In the genomic region with DNA sequence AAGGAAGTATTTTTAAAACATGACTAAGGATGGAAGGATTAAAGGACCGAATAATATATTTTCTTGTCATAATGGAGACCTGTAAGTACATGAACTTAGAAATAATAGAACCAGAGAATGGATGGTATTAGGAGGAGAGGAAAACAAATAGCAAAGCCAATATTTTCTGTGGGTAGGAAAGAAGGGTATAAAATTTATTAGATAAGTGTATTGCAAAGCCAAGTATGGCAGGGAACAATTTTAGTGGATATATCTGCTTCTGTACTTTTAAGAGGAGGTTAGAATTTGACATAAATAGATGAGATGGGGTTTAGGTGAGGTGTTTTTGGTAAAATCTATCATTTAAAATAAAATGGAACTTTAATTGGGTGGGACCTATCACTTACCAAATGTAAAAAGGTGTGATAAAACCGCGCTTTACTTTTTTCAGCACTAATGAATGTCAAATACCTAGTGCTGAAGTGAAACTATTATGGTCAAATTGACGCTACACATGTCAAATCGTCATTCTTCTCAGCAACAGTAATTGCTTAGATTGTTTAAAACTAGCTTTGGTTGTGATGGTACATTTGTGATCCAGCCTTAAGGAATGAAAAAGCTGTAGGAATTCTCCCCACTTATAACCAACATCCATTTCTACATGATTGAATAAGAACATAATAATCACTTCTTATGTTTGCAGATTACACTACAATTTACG, we compare ENCODE assay signal across 19 cellular contexts.
DNase-seq lines count a peak whose midpoint lies in the region; ATAC-seq, FAIRE-seq and TF ChIP-seq lines count a peak whose summit lies in the region.
"Had no signal": no experiment of that assay in that cellular context is flagged by ENCODE, and none has a peak within 500 bp of the region (broad histone marks: within the 10 kb centered on the region; RNA-seq: fewer than 3 reads in every experiment).

No MANE protein-coding gene starts in this region.

- H3K36me3 Mint-ChIP-seq in activated T-cell treated with anti-CD3 and anti-CD28 coated beads, Interleukin-2, amount 50 U/mL, for 72 hours (ENCODE audit: insufficient read depth in 2 of 2), result peaks cover 0 to 1% of the 10 kb centered on the region in 2 donors
- no peaks in the 10 kb centered on the region for H3K36me3 Mint-ChIP-seq in dendritic cell treated with granulocyte-macrophage colony-stimulating factor and Interleukin-4, amounts not matched to agents 40 ng/mL and 50 ng/mL, for 4 days (ENCODE audit: low read depth)
- H3K36me3 Mint-ChIP-seq in natural killer cell, result no peaks in the 10 kb centered on the region
- H3K36me3 Mint-ChIP-seq: CD14-positive monocyte; CD4-positive, alpha-beta memory T cell had no signal

- H3K9me3 Mint-ChIP-seq in activated T-cell treated with anti-CD3 and anti-CD28 coated beads, Interleukin-2, amount 50 U/mL, for 72 hours, result peaks cover 0 to 3% of the 10 kb centered on the region in 2 donors
- peaks cover 6% of the 10 kb centered on the region for H3K9me3 Mint-ChIP-seq in dendritic cell treated with granulocyte-macrophage colony-stimulating factor and Interleukin-4, amounts not matched to agents 40 ng/mL and 50 ng/mL, for 4 days
- H3K9me3 Mint-ChIP-seq in natural killer cell, result peaks cover 0 to 2% of the 10 kb centered on the region in 2 donors

- peaks cover 18% of the 10 kb centered on the region for H3K27me3 Mint-ChIP-seq in activated T-cell treated with anti-CD3 and anti-CD28 coated beads, Interleukin-2, amount 50 U/mL, for 72 hours (ENCODE audit: low read depth)
- H3K27me3 Mint-ChIP-seq in dendritic cell treated with granulocyte-macrophage colony-stimulating factor and Interleukin-4, amounts not matched to agents 40 ng/mL and 50 ng/mL, for 4 days, result no peaks in the 10 kb centered on the region
- H3K27me3 Mint-ChIP-seq in natural killer cell (ENCODE audit: low read depth in 2 of 2), result no peaks in the 10 kb centered on the region

- no peak for TF ChIP-seq POLR2A in GM12891 (IDR thresholded peaks at IDR 0.05; ENCODE audit: low read depth, low read length)

- H3K4me3 Mint-ChIP-seq in activated T-cell treated with anti-CD3 and anti-CD28 coated beads, Interleukin-2, amount 50 U/mL, for 72 hours, result peak overlapping the region in 1 of 2 donors; percentile 3
- no peak overlapping the region for H3K4me3 Mint-ChIP-seq in dendritic cell treated with granulocyte-macrophage colony-stimulating factor and Interleukin-4, amounts not matched to agents 40 ng/mL and 50 ng/mL, for 4 days
- peak overlapping the region; percentile 72 for H3K4me3 Mint-ChIP-seq in natural killer cell
- H3K4me3 Mint-ChIP-seq: CD14-positive monocyte, HFFc6 had no signal

- no peak for DNase-seq in activated T-cell treated with anti-CD3 and anti-CD28 coated beads, Interleukin-2, amount 50 U/mL, for 72 hours
- no peak for DNase-seq in activated T-cell treated with anti-CD3 and anti-CD28 coated beads, Interleukin-2, amount 50 U/mL, for 48 hours
- DNase-seq in natural killer cell (no peak), NCI-H2081 (lab: John Stamatoyannopoulos, UW) (no peak), GM12891 (ENCODE audit: insufficient read length, low spot score) (no peak), NCI-H510A treated with DMSO at 0.1 percent for 48 hours (lab: John Stamatoyannopoulos, UW) (no peak), D721Med (ENCODE audit: insufficient read length, low spot score) (no peak)
- DNase-seq: AML-193; CD4-positive, alpha-beta memory T cell; COR-L47; GOT3; H7; HFFc6 had no signal

- no peak for TF ChIP-seq CTCF in natural killer cell (IDR thresholded peaks at IDR 0.05)
- no peak for TF ChIP-seq CTCF in D721Med (IDR thresholded peaks at IDR 0.05; ENCODE audit: insufficient read depth, missing control alignments)

- FAIRE-seq in GM12891 (lab: Jason Lieb, UNC) (no peak), D721Med (lab: Jason Lieb, UNC) (no peak)
- FAIRE-seq: A549, G401.6, GM12892 had no signal

- no peaks in the 10 kb centered on the region for H3K4me1 Mint-ChIP-seq in activated T-cell treated with anti-CD3 and anti-CD28 coated beads, Interleukin-2, amount 50 U/mL, for 72 hours (ENCODE audit: low read depth)
- peaks cover 25% of the 10 kb centered on the region for H3K4me1 Mint-ChIP-seq in dendritic cell treated with granulocyte-macrophage colony-stimulating factor and Interleukin-4, amounts not matched to agents 40 ng/mL and 50 ng/mL, for 4 days (ENCODE audit: low read depth)
- peaks cover 59 to 61% of the 10 kb centered on the region in 2 donors for H3K4me1 Mint-ChIP-seq in natural killer cell

- ATAC-seq in activated T-cell treated with anti-CD3 and anti-CD28 coated beads, Interleukin-2, amount 50 U/mL, for 72 hours (replicated peaks in 1 of 2), result no peak
- peak; percentile 57 to 76 (median 71) for ATAC-seq in natural killer cell
- ATAC-seq: A549, HCT116 had no signal

- intact Hi-C loops in dendritic cell treated with granulocyte-macrophage colony-stimulating factor and Interleukin-4, amounts not matched to agents 40 ng/mL and 50 ng/mL, for 4 days (cut with micrococcal nuclease), result no loop called here
- intact Hi-C loops in natural killer cell (cut with micrococcal nuclease), result loop anchor here (1.0 to 5.0 kb wide), 8 partner anchors 15 to 271 kb away; partner anchors contain the start of gene ZEB2

- peak overlapping the region; percentile 50 for H3K27ac Mint-ChIP-seq in activated T-cell treated with anti-CD3 and anti-CD28 coated beads, Interleukin-2, amount 50 U/mL, for 72 hours
- H3K27ac Mint-ChIP-seq in dendritic cell treated with granulocyte-macrophage colony-stimulating factor and Interleukin-4, amounts not matched to agents 40 ng/mL and 50 ng/mL, for 4 days, result peak overlapping the region; percentile 11
- H3K27ac Mint-ChIP-seq in natural killer cell, result peak overlapping the region; percentile 93 to 95
- H3K27ac Mint-ChIP-seq: CD4-positive, alpha-beta memory T cell; HFFc6 had no signal

TF ChIP-seq in GM12891, 5 proteins besides CTCF, POLR2A, EP300 and RAD21:
- TF ChIP-seq PAX5 (IDR thresholded peaks at IDR 0.05; ENCODE audit: insufficient read depth, low read length, severe bottlenecking) (no peak), TAF1 (IDR thresholded peaks at IDR 0.05; ENCODE audit: low read depth, low read length) (no peak), SPI1 (IDR thresholded peaks at IDR 0.05; ENCODE audit: low read depth, low read length) (no peak), POU2F2 (IDR thresholded peaks at IDR 0.05; ENCODE audit: low read depth, low read length) (no peak), POLR2AphosphoS5 (IDR thresholded peaks at IDR 0.05; ENCODE audit: low read depth, low read length) (no peak)

Comparison
In these comparisons a context has a peak if more than half of its experiments do, and no peak if none do; other contexts are left out.
1. ATAC-seq: peak in natural killer cell (3 of 3); none in activated T-cell treated with anti-CD3 and anti-CD28 coated beads, Interleukin-2, amount 50 U/mL, for 72 hours (0 of 2).
2. H3K27ac Mint-ChIP-seq: peak in every context shown above with its lines; median percentile 94 in natural killer cell; 50 in activated T-cell treated with anti-CD3 and anti-CD28 coated beads, Interleukin-2, amount 50 U/mL, for 72 hours; 11 in dendritic cell treated with granulocyte-macrophage colony-stimulating factor and Interleukin-4, amounts not matched to agents 40 ng/mL and 50 ng/mL, for 4 days.